ENCODE assay signal across 20 cellular contexts in genomic region chr17:43533699-43534098, GRCh38. TPM values are rescaled to one million over a fixed set of nuclear protein-coding genes. Genes with fewer than 3 reads are reported as not detected.
"Had no signal": no experiment of that assay in that cellular context is flagged by ENCODE, and none has a peak within 500 bp of the region (broad histone marks: within the 10 kb centered on the region; RNA-seq: fewer than 3 reads in every experiment).

No MANE protein-coding gene starts in this region.

- ATAC-seq: activated CD8-positive, alpha-beta T cell treated with anti-CD3 and anti-CD28 coated beads for 36 hours; activated T-helper 17 cell treated with anti-CD3 and anti-CD28 coated beads, Interleukin-2, amount 50 U/mL, for 72 hours; left cardiac atrium; naive thymus-derived CD8-positive, alpha-beta T cell; sciatic nerve; stimulated activated naive CD8-positive, alpha-beta T cell treated with anti-CD3 and anti-CD28 coated beads, Interleukin-15, amount 100 ng/mL, for 72 hours had no signal

- H3K36me3 ChIP-seq: colonic mucosa, suprapubic skin had no signal

- H3K4me1 ChIP-seq: colonic mucosa had no signal

- DNase-seq: activated CD4-positive, alpha-beta T cell treated with anti-CD3 and anti-CD28 coated beads for 48 hours; activated CD4-positive, CD25-positive, alpha-beta regulatory T cell; activated CD8-positive, alpha-beta T cell treated with anti-CD3 and anti-CD28 coated beads for 36 hours; activated naive CD4-positive, alpha-beta T cell; activated naive CD8-positive, alpha-beta T cell treated with anti-CD3 and anti-CD28 coated beads for 36 hours; activated T-cell treated with anti-CD3 and anti-CD28 coated beads, Interleukin-2, amount 50 U/mL, for 1 hour; amniotic stem cell; caudate nucleus; colonic mucosa; left cardiac atrium; naive thymus-derived CD8-positive, alpha-beta T cell; stimulated activated CD4-positive, alpha-beta T cell treated with anti-CD3 and anti-CD28 coated beads, Interleukin-4, amount 100 ng/mL, for 1 hour; stimulated activated naive CD8-positive, alpha-beta T cell treated with anti-CD3 and anti-CD28 coated beads, Interleukin-15, amount 100 ng/mL, for 72 hours; trophoblast cell had no signal

- H3K4me2 ChIP-seq: smooth muscle cell had no signal

- FAIRE-seq: endometrium had no signal

- H3K27me3 ChIP-seq: colonic mucosa, esophagus muscularis mucosa, suprapubic skin had no signal

- H3K4me3 ChIP-seq: colonic mucosa, esophagus muscularis mucosa, smooth muscle cell, suprapubic skin had no signal

- H3K27ac ChIP-seq: colonic mucosa, esophagus muscularis mucosa, suprapubic skin had no signal

- H3K9me3 ChIP-seq: colonic mucosa, esophagus muscularis mucosa, suprapubic skin had no signal

RNA-seq across cellular contexts. Expression of gene ETV4, which starts 12.4 kb away (rescaled TPM):
- total RNA-seq: naive thymus-derived CD8-positive, alpha-beta T cell had no signal
